8 cellular contexts compared by ENCODE assay signal in genomic region chr4:40628888-40629287, GRCh38. TPM values are rescaled to one million over a fixed set of nuclear protein-coding genes. Genes with fewer than 3 reads are reported as not detected.
DNase-seq lines count a peak whose midpoint lies in the region; ATAC-seq, FAIRE-seq and TF ChIP-seq lines count a peak whose summit lies in the region.

No MANE protein-coding gene starts in this region.

- ATAC-seq in WTC11 (peak; percentile 5; the same call in 1 of the 2 replicates), right cardiac atrium (no peak)

- TF ChIP-seq POLR2A in H54 (IDR thresholded peaks at IDR 0.05; ENCODE audit: low read depth, low read length): no peak

- TF ChIP-seq CTCF in WTC11 (IDR thresholded peaks at IDR 0.05): no peak

- no peak for DNase-seq in H7
- no peak for DNase-seq in WTC11 (ENCODE audit: low spot score)
- DNase-seq in right cardiac atrium: no peak
- DNase-seq in H54 (ENCODE audit: insufficient read length, low spot score): no peak
- DNase-seq in mesenteric fat pad (ENCODE audit: low spot score): no peak
- no peak for DNase-seq in HTR-8/SVneo (ENCODE audit: insufficient read length, low spot score)
- no peak for DNase-seq in activated CD4-positive, CD25-positive, alpha-beta regulatory T cell (lab: John Stamatoyannopoulos, UW)

- peak overlapping the region; percentile 62 to 74 (median 68) for H3K9ac ChIP-seq in skeletal muscle tissue (ENCODE audit: low read depth in 1 of 3, low read length in 3 of 3)

- H3K4me3 Mint-ChIP-seq in WTC11: peak overlapping the region; percentile 87

- no peaks in the 10 kb centered on the region for H3K27me3 ChIP-seq in H7 (ENCODE audit: control insufficient read depth, insufficient read depth, low read length)
- H3K27me3 ChIP-seq in right cardiac atrium (ENCODE audit: control insufficient read depth, insufficient read depth): no peaks in the 10 kb centered on the region
- peaks cover 7 to 19% (median 17%) of the 10 kb centered on the region in 3 donors for H3K27me3 ChIP-seq in skeletal muscle tissue (ENCODE audit: control insufficient read depth in 3 of 3, insufficient read depth in 3 of 3, low read length in 3 of 3)

- intact Hi-C loops in right cardiac atrium (cut with DNase I): no loop called here

- CTCF ChIA-PET in WTC11 (lab: Charles Lee): interaction anchor here (0.9 to 1.3 kb wide), 2 partner anchors 44 to 90 kb away, joined by 3 read pairs; no protein-coding TSS in a partner anchor

- 31% methylated on average over 6 of the region's 6 CpGs for WGBS in right cardiac atrium

- no peak for FAIRE-seq in H54 (lab: Jason Lieb, UNC)
- FAIRE-seq in HTR-8/SVneo (lab: Jason Lieb, UNC): no peak

- H3K36me3 ChIP-seq in H7 (replicated peaks; ENCODE audit: control insufficient read depth, insufficient read depth, low read length) (no peaks in the 10 kb centered on the region), skeletal muscle tissue (ENCODE audit: control insufficient read depth in 3 of 3, insufficient read depth in 3 of 3, low read length in 3 of 3) (no peaks in the 10 kb centered on the region)

- POLR2A ChIA-PET in WTC11 (lab: Charles Lee): interaction anchor here (0.7 to 1.0 kb wide), 2 partner anchors 23 to 597 kb away, joined by 3 to 5 read pairs; no protein-coding TSS in a partner anchor

- H3K27me3 Mint-ChIP-seq in WTC11 (ENCODE audit: low read depth): no peaks in the 10 kb centered on the region

- peaks cover 15% of the 10 kb centered on the region for H3K36me3 Mint-ChIP-seq in WTC11

- H3K27ac ChIP-seq in right cardiac atrium (ENCODE audit: low read length) (no peak overlapping the region), skeletal muscle tissue (ENCODE audit: low read depth, low read length) (peak overlapping the region; percentile 76)

- H3K9me3 ChIP-seq in right cardiac atrium (ENCODE audit: control insufficient read depth, low read length): no peaks in the 10 kb centered on the region
- no peaks in the 10 kb centered on the region for H3K9me3 ChIP-seq in skeletal muscle tissue (ENCODE audit: control insufficient read depth in 3 of 3, low read length in 3 of 3)

- H3K9me3 Mint-ChIP-seq in WTC11: no peaks in the 10 kb centered on the region

- H3K27ac Mint-ChIP-seq in WTC11: peak overlapping the region; percentile 97

- peaks cover 66% of the 10 kb centered on the region for H3K4me1 Mint-ChIP-seq in WTC11

- peak overlapping the region; percentile 70 for H3K4me3 ChIP-seq in H7 (ENCODE audit: insufficient read depth, low read depth, low read length)
- peak overlapping the region; percentile 46 for H3K4me3 ChIP-seq in right cardiac atrium (ENCODE audit: low read length)
- peak overlapping the region; percentile 62 to 82 (median 67) for H3K4me3 ChIP-seq in skeletal muscle tissue (ENCODE audit: low read length in 3 of 3)

- H3K4me1 ChIP-seq in right cardiac atrium (ENCODE audit: control insufficient read depth, insufficient read depth, low read length): no peaks in the 10 kb centered on the region
- peaks cover 0 to 10% (median 3%) of the 10 kb centered on the region in 3 donors for H3K4me1 ChIP-seq in skeletal muscle tissue (ENCODE audit: control insufficient read depth in 3 of 3, insufficient read depth in 3 of 3, low read length in 3 of 3)

TF ChIP-seq in WTC11, 78 proteins besides CTCF, POLR2A, EP300 and RAD21 (continues in another document):
- no peak for TF ChIP-seq MXD4 (CRISPR knock-in tag; IDR thresholded peaks at IDR 0.05; ENCODE audit: borderline replicate concordance)
- no peak for TF ChIP-seq CREM (CRISPR knock-in tag; IDR thresholded peaks at IDR 0.05)
- TF ChIP-seq, protein P1, sequence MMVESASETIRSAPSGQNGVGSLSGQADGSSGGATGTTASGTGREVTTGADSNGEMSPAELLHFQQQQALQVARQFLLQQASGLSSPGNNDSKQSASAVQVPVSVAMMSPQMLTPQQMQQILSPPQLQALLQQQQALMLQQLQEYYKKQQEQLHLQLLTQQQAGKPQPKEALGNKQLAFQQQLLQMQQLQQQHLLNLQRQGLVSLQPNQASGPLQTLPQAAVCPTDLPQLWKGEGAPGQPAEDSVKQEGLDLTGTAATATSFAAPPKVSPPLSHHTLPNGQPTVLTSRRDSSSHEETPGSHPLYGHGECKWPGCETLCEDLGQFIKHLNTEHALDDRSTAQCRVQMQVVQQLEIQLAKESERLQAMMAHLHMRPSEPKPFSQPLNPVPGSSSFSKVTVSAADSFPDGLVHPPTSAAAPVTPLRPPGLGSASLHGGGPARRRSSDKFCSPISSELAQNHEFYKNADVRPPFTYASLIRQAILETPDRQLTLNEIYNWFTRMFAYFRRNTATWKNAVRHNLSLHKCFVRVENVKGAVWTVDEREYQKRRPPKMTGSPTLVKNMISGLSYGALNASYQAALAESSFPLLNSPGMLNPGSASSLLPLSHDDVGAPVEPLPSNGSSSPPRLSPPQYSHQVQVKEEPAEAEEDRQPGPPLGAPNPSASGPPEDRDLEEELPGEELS (CRISPR knock-in tag; IDR thresholded peaks at IDR 0.05): no peak
- no peak for TF ChIP-seq JAZF1 (CRISPR knock-in tag; IDR thresholded peaks at IDR 0.05)
- TF ChIP-seq, protein P2, sequence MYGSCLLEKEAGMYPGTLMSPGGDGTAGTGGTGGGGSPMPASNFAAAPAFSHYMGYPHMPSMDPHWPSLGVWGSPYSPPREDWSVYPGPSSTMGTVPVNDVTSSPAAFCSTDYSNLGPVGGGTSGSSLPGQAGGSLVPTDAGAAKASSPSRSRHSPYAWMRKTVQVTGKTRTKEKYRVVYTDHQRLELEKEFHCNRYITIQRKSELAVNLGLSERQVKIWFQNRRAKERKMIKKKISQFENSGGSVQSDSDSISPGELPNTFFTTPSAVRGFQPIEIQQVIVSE (CRISPR knock-in tag; IDR thresholded peaks at IDR 0.05; ENCODE audit: borderline replicate concordance): no peak
- no peak for TF ChIP-seq GTF2I (CRISPR knock-in tag; conservative IDR thresholded peaks at IDR 0.05)
- no peak for TF ChIP-seq FOXP1 (CRISPR knock-in tag; IDR thresholded peaks at IDR 0.05; ENCODE audit: borderline replicate concordance)
- no peak for TF ChIP-seq ZNF263 (CRISPR knock-in tag; IDR thresholded peaks at IDR 0.05; ENCODE audit: low read depth)
- no peak for TF ChIP-seq ELF4 (CRISPR knock-in tag; IDR thresholded peaks at IDR 0.05; ENCODE audit: low read depth)
- TF ChIP-seq NR1H2 (CRISPR knock-in tag; IDR thresholded peaks at IDR 0.05): no peak
- no peak for TF ChIP-seq ARID4B (CRISPR knock-in tag; IDR thresholded peaks at IDR 0.05; ENCODE audit: borderline replicate concordance)
- TF ChIP-seq IRF2 (CRISPR knock-in tag; IDR thresholded peaks at IDR 0.05; ENCODE audit: borderline replicate concordance, low read depth): no peak
- TF ChIP-seq RORB (CRISPR knock-in tag; IDR thresholded peaks at IDR 0.05): no peak
- TF ChIP-seq ZNF423 (CRISPR knock-in tag; IDR thresholded peaks at IDR 0.05): no peak
- TF ChIP-seq CBFB (CRISPR knock-in tag; IDR thresholded peaks at IDR 0.05; ENCODE audit: low read depth): no peak
- TF ChIP-seq, protein P3, sequence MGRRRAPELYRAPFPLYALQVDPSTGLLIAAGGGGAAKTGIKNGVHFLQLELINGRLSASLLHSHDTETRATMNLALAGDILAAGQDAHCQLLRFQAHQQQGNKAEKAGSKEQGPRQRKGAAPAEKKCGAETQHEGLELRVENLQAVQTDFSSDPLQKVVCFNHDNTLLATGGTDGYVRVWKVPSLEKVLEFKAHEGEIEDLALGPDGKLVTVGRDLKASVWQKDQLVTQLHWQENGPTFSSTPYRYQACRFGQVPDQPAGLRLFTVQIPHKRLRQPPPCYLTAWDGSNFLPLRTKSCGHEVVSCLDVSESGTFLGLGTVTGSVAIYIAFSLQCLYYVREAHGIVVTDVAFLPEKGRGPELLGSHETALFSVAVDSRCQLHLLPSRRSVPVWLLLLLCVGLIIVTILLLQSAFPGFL (CRISPR knock-in tag; IDR thresholded peaks at IDR 0.05; ENCODE audit: borderline replicate concordance): no peak

RNA-seq across cellular contexts. Expression of gene RBM47, which starts 0.8 kb away (rescaled TPM):
- 97.9 and 116 TPM in 2 replicates for total RNA-seq in H7 (2014; rRNA removed; shearing (Covaris generic))
- total RNA-seq in WTC11 (2021) (89.0 to 97.9 TPM (median 92.5 TPM) in 3 replicates), right cardiac atrium (1 to 10 TPM; 3.4 to 8.2 (median 4.8) TPM), skeletal muscle tissue (2.6 TPM), mesenteric fat pad (53.3 TPM)
- polyA plus RNA-seq in right cardiac atrium: 0.97 TPM
